Comparison of ENCODE assay signal across 18 cellular contexts in genomic region chr5:134268019-134268601, GRCh38. TPM values are rescaled to one million over a fixed set of nuclear protein-coding genes. Genes with fewer than 3 reads are reported as not detected.
DNase-seq lines count a peak whose midpoint lies in the region; ATAC-seq and TF ChIP-seq lines count a peak whose summit lies in the region.
"Had no signal": no experiment of that assay in that cellular context is flagged by ENCODE, and none has a peak within 500 bp of the region (broad histone marks: within the 10 kb centered on the region; RNA-seq: fewer than 3 reads in every experiment).

No MANE protein-coding gene starts in this region.

- no peak for TF ChIP-seq POLR2A in breast epithelium (IDR thresholded peaks at IDR 0.05)
- TF ChIP-seq POLR2A in HCT116 (IDR thresholded peaks at IDR 0.05; ENCODE audit: borderline replicate concordance, extremely low read depth, insufficient read depth, insufficient read length): no peak
- TF ChIP-seq POLR2A in erythroblast (IDR thresholded peaks at IDR 0.05; ENCODE audit: low read length): no peak

- peak overlapping the region; percentile 4 for H3K27ac Mint-ChIP-seq in MCF 10A (ENCODE audit: low read depth, unreplicated experiment)
- no peak overlapping the region for H3K27ac Mint-ChIP-seq in osteocyte (ENCODE audit: unreplicated experiment)
- H3K27ac Mint-ChIP-seq: CD4-positive, CD25-positive, alpha-beta regulatory T cell had no signal

- no peak overlapping the region for H3K9ac ChIP-seq in HCT116 (ENCODE audit: low read length)

- H4K20me1 ChIP-seq in HCT116 (ENCODE audit: insufficient read depth) (no peaks in the 10 kb centered on the region), PC-9 (ENCODE audit: insufficient read depth) (no peaks in the 10 kb centered on the region)

- H3K4me2 ChIP-seq in HCT116 (ENCODE audit: low read length) (no peak overlapping the region), PC-9 (peak overlapping the region; percentile 8; the same call in 1 of the 2 replicates)

- H3K27ac ChIP-seq in breast epithelium (no peak overlapping the region), HCT116 (ENCODE audit: low read depth, low read length) (no peak overlapping the region), PC-9 (no peak overlapping the region)

- ATAC-seq in HCT116: no peak
- ATAC-seq in GM21529 (IDR thresholded peaks at IDR 0.05; ENCODE audit: unreplicated experiment): no peak

- no peaks in the 10 kb centered on the region for H3K4me1 ChIP-seq in breast epithelium
- H3K4me1 ChIP-seq in HCT116 (ENCODE audit: control insufficient read depth in 1 of 2, insufficient read depth in 2 of 2, low read length in 2 of 2): peaks cover 0 to 11% of the 10 kb centered on the region in 2 experiments; a peak in 2 of 4 replicates
- H3K4me1 ChIP-seq in PC-9 (replicated peaks; ENCODE audit: insufficient read depth): peaks cover 9% of the 10 kb centered on the region; the same call in 1 of the 2 replicates
- H3K4me1 ChIP-seq: BE2C, Caco-2 had no signal

- TF ChIP-seq CTCF in MCF 10A (IDR thresholded peaks at IDR 0.05; ENCODE audit: unreplicated experiment): no peak
- TF ChIP-seq CTCF in breast epithelium (IDR thresholded peaks at IDR 0.05): no peak
- no peak for TF ChIP-seq CTCF in HCT116 (IDR thresholded peaks at IDR 0.05 in 2 of 3, conservative IDR thresholded peaks at IDR 0.05 in 1 of 3; ENCODE audit: borderline replicate concordance in 1 of 3, insufficient read depth in 1 of 3, low read depth in 2 of 3, low read length in 2 of 3)
- TF ChIP-seq CTCF in PC-9 (conservative IDR thresholded peaks at IDR 0.05): no peak
- no peak for TF ChIP-seq CTCF in osteocyte (IDR thresholded peaks at IDR 0.05)

- H3K4me3 ChIP-seq in breast epithelium (no peak overlapping the region), HCT116 (replicated peaks in 1 of 2; ENCODE audit: low read depth in 1 of 2, low read length in 2 of 2) (no peak overlapping the region), PC-9 (no peak overlapping the region)

- H3K36me3 Mint-ChIP-seq in MCF 10A (ENCODE audit: insufficient read depth, unreplicated experiment): no peaks in the 10 kb centered on the region
- H3K36me3 Mint-ChIP-seq in osteocyte (ENCODE audit: unreplicated experiment): no peaks in the 10 kb centered on the region
- H3K36me3 Mint-ChIP-seq: CD4-positive, CD25-positive, alpha-beta regulatory T cell had no signal

- H2AFZ ChIP-seq in HCT116 (ENCODE audit: low read depth, low read length, poor library complexity, severe bottlenecking): peak overlapping the region; percentile 24
- H2AFZ ChIP-seq in PC-9: no peak overlapping the region

- H3K36me3 ChIP-seq in breast epithelium (no peaks in the 10 kb centered on the region), HCT116 (ENCODE audit: control insufficient read depth in 1 of 2, insufficient read depth in 2 of 2, low read length in 2 of 2) (no peaks in the 10 kb centered on the region), PC-9 (ENCODE audit: low read depth) (no peaks in the 10 kb centered on the region)
- H3K36me3 ChIP-seq: BE2C had no signal

- H3K79me2 ChIP-seq in HCT116 (ENCODE audit: insufficient read depth, low read length) (no peaks in the 10 kb centered on the region), PC-9 (ENCODE audit: low read depth) (no peaks in the 10 kb centered on the region)

- H3K4me3 Mint-ChIP-seq in MCF 10A (ENCODE audit: unreplicated experiment): no peak overlapping the region
- H3K4me3 Mint-ChIP-seq in osteocyte (ENCODE audit: unreplicated experiment): no peak overlapping the region
- H3K4me3 Mint-ChIP-seq: CD4-positive, CD25-positive, alpha-beta regulatory T cell had no signal

- POLR2A ChIA-PET in MCF 10A (lab: Yijun Ruan, JAX) (interaction anchor here (0.9 to 4.2 kb wide), 7 partner anchors 9 to 91 kb away, joined by 3 to 26 read pairs (median 8); partner anchors contain the start of genes PPP2CA and SKP1), HCT116 (lab: Charles Lee) (no interaction called here), PC-9 (lab: Charles Lee; ENCODE audit: unreplicated experiment) (no interaction called here)

- H3K27me3 Mint-ChIP-seq in MCF 10A (ENCODE audit: insufficient read depth, unreplicated experiment) (no peaks in the 10 kb centered on the region), osteocyte (ENCODE audit: unreplicated experiment) (peaks cover 21% of the 10 kb centered on the region)

- no peak for DNase-seq in MCF 10A (ENCODE audit: unreplicated experiment)
- no peak for DNase-seq in breast epithelium (ENCODE audit: low spot score in 2 of 2)
- no peak for DNase-seq in HCT116 (ENCODE audit: low read depth, low spot score)
- no peak for DNase-seq in PC-9
- peak; percentile 5 for DNase-seq in osteocyte (ENCODE audit: extremely low spot score, unreplicated experiment)
- DNase-seq in anterior cingulate cortex (lab: John Stamatoyannopoulos, UW): no peak
- no peak for DNase-seq in erythroblast (lab: John Stamatoyannopoulos, UW)
- DNase-seq: BE2C; C1 segment of cervical spinal cord; Caco-2; CD4-positive, CD25-positive, alpha-beta regulatory T cell; DMS153; DMS79 treated with DMSO at 0.1 percent for 48 hours; GF-D8; GOT3; H7; KBM-7 had no signal

- H3K9me2 ChIP-seq in HCT116 (ENCODE audit: insufficient read depth) (no peaks in the 10 kb centered on the region), PC-9 (ENCODE audit: insufficient read depth) (no peaks in the 10 kb centered on the region)

- TF ChIP-seq RAD21 in HCT116 (IDR thresholded peaks at IDR 0.05; ENCODE audit: low read depth): no peak

- H3K27me3 ChIP-seq in breast epithelium (no peaks in the 10 kb centered on the region), HCT116 (ENCODE audit: insufficient read depth, low read length) (no peaks in the 10 kb centered on the region), PC-9 (ENCODE audit: insufficient read depth, low read depth) (no peaks in the 10 kb centered on the region)

- BruUV-seq in MCF 10A (replicated peaks; lab: Mats Ljungman, UMichigan): no TSS peak
- no TSS peak for BruUV-seq in HCT116 (replicated peaks; lab: Mats Ljungman, UMichigan)
- no TSS peak for BruUV-seq in PC-9 (replicated peaks; lab: Mats Ljungman, UMichigan)

- no peaks in the 10 kb centered on the region for H3F3A ChIP-seq in PC-9 (ENCODE audit: insufficient read depth, low read depth)

- RAD21 ChIA-PET in HCT116 (lab: Charles Lee; ENCODE audit: low non-redundant PET in 1 of 2, low total read pairs in 2 of 2, uncharacterized antibody in 2 of 2, unreplicated experiment in 2 of 2): no interaction called here

- intact Hi-C loops in MCF 10A (cut with micrococcal nuclease) (no loop called here), breast epithelium (cut with DNase I; ENCODE audit: low total_unique reads) (no loop called here), HCT116 (cut with micrococcal nuclease) (no loop called here), PC-9 (cut with micrococcal nuclease; ENCODE audit: unreplicated experiment) (no loop called here)

- H3K9me3 ChIP-seq in breast epithelium (peaks cover 0 to 12% of the 10 kb centered on the region in 2 donors), HCT116 (ENCODE audit: control insufficient read depth in 1 of 2, insufficient read depth in 1 of 2, low read depth in 1 of 2, low read length in 2 of 2) (peaks cover 6% of the 10 kb centered on the region in 2 experiments; a peak in 2 of 4 replicates), PC-9 (ENCODE audit: insufficient read depth, low read depth) (peaks cover 28% of the 10 kb centered on the region)

- H3K4me1 Mint-ChIP-seq in MCF 10A (ENCODE audit: insufficient read depth, unreplicated experiment) (peaks cover 8% of the 10 kb centered on the region), osteocyte (ENCODE audit: unreplicated experiment) (no peaks in the 10 kb centered on the region)

- H3K9me3 Mint-ChIP-seq in MCF 10A (ENCODE audit: unreplicated experiment) (no peaks in the 10 kb centered on the region), osteocyte (ENCODE audit: unreplicated experiment) (peaks cover 6% of the 10 kb centered on the region)

- CTCF ChIA-PET in MCF 10A (lab: Yijun Ruan, JAX): interaction anchor here (0.5 kb wide), 1 partner anchor 119 kb away, joined by 3 read pairs; no protein-coding TSS in a partner anchor
- CTCF ChIA-PET in HCT116 (lab: Charles Lee): no interaction called here
- CTCF ChIA-PET in PC-9 (lab: Charles Lee): no interaction called here

TF ChIP-seq in HCT116, 20 proteins besides CTCF, POLR2A, EP300 and RAD21 (continues in another document):
- TF ChIP-seq, protein P1, sequence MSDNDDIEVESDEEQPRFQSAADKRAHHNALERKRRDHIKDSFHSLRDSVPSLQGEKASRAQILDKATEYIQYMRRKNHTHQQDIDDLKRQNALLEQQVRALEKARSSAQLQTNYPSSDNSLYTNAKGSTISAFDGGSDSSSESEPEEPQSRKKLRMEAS (IDR thresholded peaks at IDR 0.05): no peak
- TF ChIP-seq EZH2phosphoT487 (IDR thresholded peaks at IDR 0.05; ENCODE audit: borderline replicate concordance) (no peak), ZFX (IDR thresholded peaks at IDR 0.05) (no peak), JUND (IDR thresholded peaks at IDR 0.05) (no peak), SRF (IDR thresholded peaks at IDR 0.05; ENCODE audit: low read depth) (no peak), FOSL1 (IDR thresholded peaks at IDR 0.05; ENCODE audit: low read depth) (no peak), ELF1 (IDR thresholded peaks at IDR 0.05; ENCODE audit: borderline replicate concordance, low read depth) (no peak), ZNF274 (IDR thresholded peaks at IDR 0.05; ENCODE audit: low read depth, low read length) (no peak), EZH2 (IDR thresholded peaks at IDR 0.05) (no peak), YY1 (IDR thresholded peaks at IDR 0.05; ENCODE audit: extremely low read depth, insufficient replicate concordance, low read depth, low read length) (no peak), EGR1 (IDR thresholded peaks at IDR 0.05; ENCODE audit: low read depth) (no peak)
- TF ChIP-seq, protein P2, sequence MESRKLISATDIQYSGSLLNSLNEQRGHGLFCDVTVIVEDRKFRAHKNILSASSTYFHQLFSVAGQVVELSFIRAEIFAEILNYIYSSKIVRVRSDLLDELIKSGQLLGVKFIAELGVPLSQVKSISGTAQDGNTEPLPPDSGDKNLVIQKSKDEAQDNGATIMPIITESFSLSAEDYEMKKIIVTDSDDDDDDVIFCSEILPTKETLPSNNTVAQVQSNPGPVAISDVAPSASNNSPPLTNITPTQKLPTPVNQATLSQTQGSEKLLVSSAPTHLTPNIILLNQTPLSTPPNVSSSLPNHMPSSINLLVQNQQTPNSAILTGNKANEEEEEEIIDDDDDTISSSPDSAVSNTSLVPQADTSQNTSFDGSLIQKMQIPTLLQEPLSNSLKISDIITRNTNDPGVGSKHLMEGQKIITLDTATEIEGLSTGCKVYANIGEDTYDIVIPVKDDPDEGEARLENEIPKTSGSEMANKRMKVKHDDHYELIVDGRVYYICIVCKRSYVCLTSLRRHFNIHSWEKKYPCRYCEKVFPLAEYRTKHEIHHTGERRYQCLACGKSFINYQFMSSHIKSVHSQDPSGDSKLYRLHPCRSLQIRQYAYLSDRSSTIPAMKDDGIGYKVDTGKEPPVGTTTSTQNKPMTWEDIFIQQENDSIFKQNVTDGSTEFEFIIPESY (IDR thresholded peaks at IDR 0.05; ENCODE audit: extremely low read depth, insufficient replicate concordance, low read length): no peak

RNA-seq across cellular contexts. Expression of gene PPP2CA, which starts 42.2 kb away (rescaled TPM):
- total RNA-seq in MCF 10A (2022) (317 and 359 TPM in 2 replicates), breast epithelium (100 to 1,000 TPM; 101 to 152 (median 121) TPM), HCT116 (2021; ENCODE audit: unreplicated experiment) (167 TPM), PC-9 (2021) (146 and 149 TPM in 2 replicates), osteocyte (108 and 117 TPM in 2 replicates)
- 158 and 173 TPM in 2 replicates for polyA plus RNA-seq in HCT116 (2012)
